38 cellular contexts compared by ENCODE assay signal in genomic region chr2:222635295-222635694, GRCh38. TPM values are rescaled to one million over a fixed set of nuclear protein-coding genes. Genes with fewer than 3 reads are reported as not detected.
"Had no signal": no experiment of that assay in that cellular context is flagged by ENCODE, and none has a peak within 500 bp of the region (broad histone marks: within the 10 kb centered on the region; RNA-seq: fewer than 3 reads in every experiment).

No MANE protein-coding gene starts in this region.

- DNase-seq: activated CD4-positive, alpha-beta memory T cell treated with anti-CD3 and anti-CD28 coated beads for 36 hours; activated CD4-positive, alpha-beta T cell treated with anti-CD3 and anti-CD28 coated beads for 36 hours; activated CD4-positive, alpha-beta T cell treated with anti-CD3 and anti-CD28 coated beads, Interleukin-2, amount 10 ng/mL, durations not matched to agents 24 days and 14 days; activated CD4-positive, CD25-positive, alpha-beta regulatory T cell; activated CD4-positive, CD25-positive, alpha-beta regulatory T cell treated with anti-CD3 and anti-CD28 coated beads, Interleukin-2, amount 50 U/mL, for 72 hours; activated CD8-positive, alpha-beta memory T cell treated with anti-CD3 and anti-CD28 coated beads, Interleukin-2, amount 10 ng/mL, durations not matched to agents 7 days and 5 days; activated CD8-positive, alpha-beta memory T cell treated with anti-CD3 and anti-CD28 coated beads, Interleukin-2, amount 50 U/mL, for 4 hours; activated CD8-positive, alpha-beta T cell treated with anti-CD3 and anti-CD28 coated beads, Interleukin-2, amount 10 ng/mL, durations not matched to agents 7 days and 5 days; activated effector memory CD4-positive, alpha-beta T cell treated with anti-CD3 and anti-CD28 coated beads, Interleukin-2, amount 50 U/mL, for 16 hours; activated naive CD4-positive, alpha-beta T cell treated with anti-CD3 and anti-CD28 coated beads, Interleukin-2, amount 10 ng/mL, durations not matched to agents 7 days and 5 days; activated T-cell treated with anti-CD3 and anti-CD28 coated beads, Interleukin-2, amount 50 U/mL, for 1 hour; activated T-cell treated with anti-CD3 and anti-CD28 coated beads, Interleukin-2, amount 50 U/mL, for 48 hours; amniotic stem cell; anterior cingulate cortex; brain microvascular endothelial cell; cortex of kidney; dermis blood vessel endothelial cell; effector CD4-positive, alpha-beta T cell; effector memory CD8-positive, alpha-beta T cell; erythroblast; foreskin keratinocyte; gastrocnemius medialis; glutamatergic neuron; heart left ventricle; T-cell; T-helper 9 cell; WERI-Rb-1 had no signal

- H3K4me3 ChIP-seq: esophagus muscularis mucosa, gastrocnemius medialis, heart left ventricle had no signal

- H3K4me3 Mint-ChIP-seq: activated CD4-positive, alpha-beta memory T cell treated with anti-CD3 and anti-CD28 coated beads for 36 hours; activated CD4-positive, alpha-beta T cell treated with anti-CD3 and anti-CD28 coated beads for 36 hours; activated CD4-positive, alpha-beta T cell treated with anti-CD3 and anti-CD28 coated beads, Interleukin-2, amount 10 ng/mL, durations not matched to agents 24 days and 14 days; activated CD8-positive, alpha-beta memory T cell treated with anti-CD3 and anti-CD28 coated beads, Interleukin-2, amount 10 ng/mL, durations not matched to agents 7 days and 5 days; activated CD8-positive, alpha-beta T cell treated with anti-CD3 and anti-CD28 coated beads, Interleukin-2, amount 10 ng/mL, durations not matched to agents 7 days and 5 days; activated naive CD4-positive, alpha-beta T cell treated with anti-CD3 and anti-CD28 coated beads, Interleukin-2, amount 10 ng/mL, durations not matched to agents 7 days and 5 days; activated naive CD8-positive, alpha-beta T cell; activated T-helper 1 cell treated with anti-CD3 and anti-CD28 coated beads, Interleukin-12 subunit alpha, Interleukin-12 subunit beta, Interleukin-2, Interleukin-4 antibody, amounts not matched to agents 30 ng/mL and 10 ng/mL and 1 ng/mL, durations not matched to agents 14 hours and 24 hours and 36 hours; central memory CD8-positive, alpha-beta T cell; effector memory CD8-positive, alpha-beta T cell; T-cell; T-helper 1 cell treated with Interleukin-12 subunit alpha and Interleukin-12 subunit beta and Interleukin-4 antibody, amounts not matched to agents 30 μg/mL and 1 μg/mL, for 36 hours had no signal

- H3K4me1 Mint-ChIP-seq: activated CD4-positive, alpha-beta T cell treated with anti-CD3 and anti-CD28 coated beads for 36 hours; activated naive CD4-positive, alpha-beta T cell treated with anti-CD3 and anti-CD28 coated beads, Interleukin-2, amount 10 ng/mL, durations not matched to agents 7 days and 5 days; central memory CD8-positive, alpha-beta T cell had no signal

- H3K27me3 ChIP-seq: brain microvascular endothelial cell, esophagus muscularis mucosa, foreskin keratinocyte, gastrocnemius medialis, heart left ventricle had no signal

- H3K9me3 ChIP-seq: esophagus muscularis mucosa, gastrocnemius medialis had no signal

- H3K27ac Mint-ChIP-seq: activated CD4-positive, alpha-beta memory T cell treated with anti-CD3 and anti-CD28 coated beads for 36 hours; activated CD4-positive, alpha-beta T cell treated with anti-CD3 and anti-CD28 coated beads for 36 hours; activated CD4-positive, alpha-beta T cell treated with anti-CD3 and anti-CD28 coated beads, Interleukin-2, amount 10 ng/mL, durations not matched to agents 24 days and 14 days; activated CD8-positive, alpha-beta memory T cell treated with anti-CD3 and anti-CD28 coated beads, Interleukin-2, amount 10 ng/mL, durations not matched to agents 7 days and 5 days; activated CD8-positive, alpha-beta T cell treated with anti-CD3 and anti-CD28 coated beads, Interleukin-2, amount 10 ng/mL, durations not matched to agents 7 days and 5 days; activated naive CD4-positive, alpha-beta T cell treated with anti-CD3 and anti-CD28 coated beads, Interleukin-2, amount 10 ng/mL, durations not matched to agents 7 days and 5 days; activated naive CD8-positive, alpha-beta T cell; activated T-helper 1 cell treated with anti-CD3 and anti-CD28 coated beads, Interleukin-12 subunit alpha, Interleukin-12 subunit beta, Interleukin-2, Interleukin-4 antibody, amounts not matched to agents 30 ng/mL and 10 ng/mL and 1 ng/mL, durations not matched to agents 14 hours and 24 hours and 36 hours; activated T-helper 2 cell treated with anti-CD3 and anti-CD28 coated beads, Interferon-gamma antibody, Interleukin-2, Interleukin-4, amounts not matched to agents 10 μg/mL and 5 μg/mL and 100 μg/mL, durations not matched to agents 14 hours and 24 hours and 36 hours; effector memory CD8-positive, alpha-beta T cell; T-cell; T-helper 1 cell treated with Interleukin-12 subunit alpha and Interleukin-12 subunit beta and Interleukin-4 antibody, amounts not matched to agents 30 μg/mL and 1 μg/mL, for 36 hours had no signal

- H3K27ac ChIP-seq: brain microvascular endothelial cell, esophagus muscularis mucosa, foreskin keratinocyte, gastrocnemius medialis, heart left ventricle, WERI-Rb-1 had no signal

- H3K9me3 Mint-ChIP-seq: activated CD4-positive, alpha-beta memory T cell treated with anti-CD3 and anti-CD28 coated beads for 36 hours; activated CD4-positive, alpha-beta T cell treated with anti-CD3 and anti-CD28 coated beads, Interleukin-2, amount 10 ng/mL, durations not matched to agents 24 days and 14 days; activated naive CD4-positive, alpha-beta T cell treated with anti-CD3 and anti-CD28 coated beads, Interleukin-2, amount 10 ng/mL, durations not matched to agents 7 days and 5 days; activated T-helper 1 cell treated with anti-CD3 and anti-CD28 coated beads, Interleukin-12 subunit alpha, Interleukin-12 subunit beta, Interleukin-2, Interleukin-4 antibody, amounts not matched to agents 30 ng/mL and 10 ng/mL and 1 ng/mL, durations not matched to agents 14 hours and 24 hours and 36 hours; central memory CD8-positive, alpha-beta T cell; effector memory CD8-positive, alpha-beta T cell; T-cell; T-helper 1 cell treated with Interleukin-12 subunit alpha and Interleukin-12 subunit beta and Interleukin-4 antibody, amounts not matched to agents 30 μg/mL and 1 μg/mL, for 36 hours had no signal

- H3K4me1 ChIP-seq: esophagus muscularis mucosa, foreskin keratinocyte, gastrocnemius medialis, heart left ventricle had no signal

- ATAC-seq: activated CD4-positive, alpha-beta T cell treated with anti-CD3 and anti-CD28 coated beads for 36 hours; activated CD8-positive, alpha-beta memory T cell treated with anti-CD3 and anti-CD28 coated beads, Interleukin-2, amount 10 ng/mL, durations not matched to agents 7 days and 5 days; activated CD8-positive, alpha-beta T cell treated with anti-CD3 and anti-CD28 coated beads, Interleukin-2, amount 10 ng/mL, durations not matched to agents 7 days and 5 days; effector memory CD8-positive, alpha-beta T cell; foreskin keratinocyte; gastrocnemius medialis; heart left ventricle; T-cell had no signal

- H3K27me3 Mint-ChIP-seq: activated CD4-positive, alpha-beta memory T cell treated with anti-CD3 and anti-CD28 coated beads for 36 hours; activated CD4-positive, alpha-beta T cell treated with anti-CD3 and anti-CD28 coated beads for 36 hours; activated CD4-positive, alpha-beta T cell treated with anti-CD3 and anti-CD28 coated beads, Interleukin-2, amount 10 ng/mL, durations not matched to agents 24 days and 14 days; activated CD8-positive, alpha-beta memory T cell treated with anti-CD3 and anti-CD28 coated beads, Interleukin-2, amount 10 ng/mL, durations not matched to agents 7 days and 5 days; activated naive CD4-positive, alpha-beta T cell treated with anti-CD3 and anti-CD28 coated beads, Interleukin-2, amount 10 ng/mL, durations not matched to agents 7 days and 5 days; activated naive CD8-positive, alpha-beta T cell; central memory CD8-positive, alpha-beta T cell; effector memory CD8-positive, alpha-beta T cell; T-cell had no signal

RNA-seq across cellular contexts. Expression of gene MOGAT1, which starts 36.2 kb away (rescaled TPM):
- total RNA-seq: activated CD4-positive, alpha-beta memory T cell treated with anti-CD3 and anti-CD28 coated beads for 36 hours; activated CD4-positive, alpha-beta T cell treated with anti-CD3 and anti-CD28 coated beads for 36 hours; activated CD4-positive, alpha-beta T cell treated with anti-CD3 and anti-CD28 coated beads, Interleukin-2, amount 10 ng/mL, durations not matched to agents 24 days and 14 days; activated CD8-positive, alpha-beta memory T cell treated with anti-CD3 and anti-CD28 coated beads for 36 hours; activated CD8-positive, alpha-beta memory T cell treated with anti-CD3 and anti-CD28 coated beads, Interleukin-2, amount 10 ng/mL, durations not matched to agents 7 days and 5 days; activated CD8-positive, alpha-beta T cell treated with anti-CD3 and anti-CD28 coated beads, Interleukin-2, amount 10 ng/mL, durations not matched to agents 7 days and 5 days; activated T-helper 1 cell treated with anti-CD3 and anti-CD28 coated beads, Interleukin-12 subunit alpha, Interleukin-12 subunit beta, Interleukin-2, Interleukin-4 antibody, amounts not matched to agents 30 ng/mL and 10 ng/mL and 1 ng/mL, durations not matched to agents 14 hours and 24 hours and 36 hours; activated T-helper 2 cell treated with anti-CD3 and anti-CD28 coated beads, Interferon-gamma antibody, Interleukin-2, Interleukin-4, amounts not matched to agents 10 μg/mL and 5 μg/mL and 100 μg/mL, durations not matched to agents 14 hours and 24 hours and 36 hours; astrocyte; bronchial epithelial cell; chondrocyte; dermis blood vessel endothelial cell; esophagus muscularis mucosa; foreskin keratinocyte; gastrocnemius medialis; T-cell; T-helper 2 cell treated with Interferon-gamma antibody and Interleukin-4, amounts not matched to agents 100 ng/mL and 5 ng/mL, for 36 hours had no signal
- polyA plus RNA-seq: foreskin keratinocyte had no signal
